15 cellular contexts compared by ENCODE assay signal in genomic region chr15:40075298-40076044, GRCh38. TPM values are rescaled to one million over a fixed set of nuclear protein-coding genes. Genes with fewer than 3 reads are reported as not detected.
DNase-seq lines count a peak whose midpoint lies in the region; ATAC-seq and TF ChIP-seq lines count a peak whose summit lies in the region.
"Had no signal": no experiment of that assay in that cellular context is flagged by ENCODE, and none has a peak within 500 bp of the region (broad histone marks: within the 10 kb centered on the region; RNA-seq: fewer than 3 reads in every experiment).

No MANE protein-coding gene starts in this region.

- H3K9me2 ChIP-seq in GM23338 (ENCODE audit: insufficient read depth) = no peaks in the 10 kb centered on the region

- no peaks in the 10 kb centered on the region for H4K20me1 ChIP-seq in GM23338 (replicated peaks; ENCODE audit: insufficient read depth)

- peaks cover 24% of the 10 kb centered on the region for H3K4me1 Mint-ChIP-seq in GM23338
- no peaks in the 10 kb centered on the region for H3K4me1 Mint-ChIP-seq in glutamatergic neuron (ENCODE audit: low read depth, unreplicated experiment)

- H3K9me3 ChIP-seq in prostate gland = no peaks in the 10 kb centered on the region
- H3K9me3 ChIP-seq: gastroesophageal sphincter, vagina had no signal

- H3K27ac Mint-ChIP-seq in GM23338 = no peak overlapping the region; the same call in 1 of the 2 replicates
- no peak overlapping the region for H3K27ac Mint-ChIP-seq in glutamatergic neuron (ENCODE audit: unreplicated experiment)
- H3K27ac Mint-ChIP-seq: CD4-positive, alpha-beta T cell had no signal

- TF ChIP-seq POLR2A in prostate gland (IDR thresholded peaks at IDR 0.05) = no peak

- H3K36me3 Mint-ChIP-seq in GM23338 (ENCODE audit: low read depth) = peaks cover 8% of the 10 kb centered on the region
- H3K36me3 Mint-ChIP-seq in glutamatergic neuron (ENCODE audit: unreplicated experiment) = peaks cover 9% of the 10 kb centered on the region

- peaks cover 15% of the 10 kb centered on the region for H3K4me1 ChIP-seq in GM23338 (ENCODE audit: insufficient read depth)
- H3K4me1 ChIP-seq in prostate gland (replicated peaks) = no peaks in the 10 kb centered on the region

- H3K36me3 ChIP-seq in GM23338 (ENCODE audit: insufficient read depth) (no peaks in the 10 kb centered on the region), prostate gland (no peaks in the 10 kb centered on the region)
- H3K36me3 ChIP-seq: gastroesophageal sphincter, vagina had no signal

- no peaks in the 10 kb centered on the region for H3F3A ChIP-seq in GM23338 (replicated peaks; ENCODE audit: low read depth)

- H3K9me3 Mint-ChIP-seq in GM23338 (peaks cover 10% of the 10 kb centered on the region), glutamatergic neuron (ENCODE audit: unreplicated experiment) (no peaks in the 10 kb centered on the region)
- H3K9me3 Mint-ChIP-seq: CD4-positive, alpha-beta T cell had no signal

- DNase-seq in GM23338 (ENCODE audit: low spot score) (no peak), NCI-H774 (lab: John Stamatoyannopoulos, UW) (peak; percentile 47), glutamatergic neuron (no peak), prostate gland (ENCODE audit: low spot score) (peak; percentile 33), NCI-H510A treated with DMSO at 0.1 percent for 48 hours (lab: John Stamatoyannopoulos, UW) (no peak)
- no peak for DNase-seq in stimulated activated CD4-positive, alpha-beta T cell treated with anti-CD3 and anti-CD28 coated beads, Interleukin-2, amount 100 ng/mL, for 24 hours
- DNase-seq: CD4-positive, alpha-beta T cell; KBM-7; NCI-H1436; NCI-H526; retina; stimulated activated CD8-positive, alpha-beta memory T cell treated with anti-CD3 and anti-CD28 coated beads, Interleukin-4, amount 100 ng/mL, for 48 hours had no signal

- H3K4me2 ChIP-seq in GM23338 = no peak overlapping the region

- 68% methylated on average over 18 of the region's 18 CpGs for WGBS in prostate gland

- H3K27me3 ChIP-seq in GM23338 (ENCODE audit: insufficient read depth) (peaks cover 5% of the 10 kb centered on the region; the same call in 1 of the 2 replicates), prostate gland (replicated peaks; ENCODE audit: insufficient read depth) (no peaks in the 10 kb centered on the region)
- H3K27me3 ChIP-seq: gastroesophageal sphincter, vagina had no signal

- H3K4me3 ChIP-seq in GM23338 (no peak overlapping the region), prostate gland (no peak overlapping the region)
- H3K4me3 ChIP-seq: gastroesophageal sphincter, vagina had no signal

- intact Hi-C loops in prostate gland (cut with DNase I) = no loop called here

- H2AFZ ChIP-seq in GM23338 = peak overlapping the region; percentile 81

- peaks cover 26% of the 10 kb centered on the region for H3K27me3 Mint-ChIP-seq in GM23338 (ENCODE audit: insufficient read depth, low read depth, poor library complexity)
- peaks cover 7% of the 10 kb centered on the region for H3K27me3 Mint-ChIP-seq in glutamatergic neuron (ENCODE audit: unreplicated experiment)
- H3K27me3 Mint-ChIP-seq: CD4-positive, alpha-beta T cell had no signal

- TF ChIP-seq CTCF in GM23338 (conservative IDR thresholded peaks at IDR 0.05; ENCODE audit: low read depth in 2 of 2) (no peak), glutamatergic neuron (IDR thresholded peaks at IDR 0.05; ENCODE audit: partially characterized antibody, unreplicated experiment) (no peak), prostate gland (IDR thresholded peaks at IDR 0.05) (no peak)

- no peaks in the 10 kb centered on the region for H3K79me2 ChIP-seq in GM23338 (replicated peaks; ENCODE audit: insufficient read depth)

- no peak; the same call in 2 of the 3 replicates for ATAC-seq in GM23338
- ATAC-seq in HG03108 (IDR thresholded peaks at IDR 0.05; ENCODE audit: unreplicated experiment) = no peak
- ATAC-seq: gastroesophageal sphincter had no signal

- H3K4me3 Mint-ChIP-seq in GM23338 (no peak overlapping the region; the same call in 2 of the 3 replicates), glutamatergic neuron (ENCODE audit: unreplicated experiment) (peak overlapping the region; percentile 38)
- H3K4me3 Mint-ChIP-seq: CD4-positive, alpha-beta T cell had no signal

- no peak overlapping the region for H3K27ac ChIP-seq in GM23338 (ENCODE audit: low read depth)
- no peak overlapping the region for H3K27ac ChIP-seq in prostate gland
- H3K27ac ChIP-seq: gastroesophageal sphincter, vagina had no signal

TF ChIP-seq in GM23338, 12 proteins besides CTCF, POLR2A, EP300 and RAD21 (continues in another document):
- TF ChIP-seq, protein P1, sequence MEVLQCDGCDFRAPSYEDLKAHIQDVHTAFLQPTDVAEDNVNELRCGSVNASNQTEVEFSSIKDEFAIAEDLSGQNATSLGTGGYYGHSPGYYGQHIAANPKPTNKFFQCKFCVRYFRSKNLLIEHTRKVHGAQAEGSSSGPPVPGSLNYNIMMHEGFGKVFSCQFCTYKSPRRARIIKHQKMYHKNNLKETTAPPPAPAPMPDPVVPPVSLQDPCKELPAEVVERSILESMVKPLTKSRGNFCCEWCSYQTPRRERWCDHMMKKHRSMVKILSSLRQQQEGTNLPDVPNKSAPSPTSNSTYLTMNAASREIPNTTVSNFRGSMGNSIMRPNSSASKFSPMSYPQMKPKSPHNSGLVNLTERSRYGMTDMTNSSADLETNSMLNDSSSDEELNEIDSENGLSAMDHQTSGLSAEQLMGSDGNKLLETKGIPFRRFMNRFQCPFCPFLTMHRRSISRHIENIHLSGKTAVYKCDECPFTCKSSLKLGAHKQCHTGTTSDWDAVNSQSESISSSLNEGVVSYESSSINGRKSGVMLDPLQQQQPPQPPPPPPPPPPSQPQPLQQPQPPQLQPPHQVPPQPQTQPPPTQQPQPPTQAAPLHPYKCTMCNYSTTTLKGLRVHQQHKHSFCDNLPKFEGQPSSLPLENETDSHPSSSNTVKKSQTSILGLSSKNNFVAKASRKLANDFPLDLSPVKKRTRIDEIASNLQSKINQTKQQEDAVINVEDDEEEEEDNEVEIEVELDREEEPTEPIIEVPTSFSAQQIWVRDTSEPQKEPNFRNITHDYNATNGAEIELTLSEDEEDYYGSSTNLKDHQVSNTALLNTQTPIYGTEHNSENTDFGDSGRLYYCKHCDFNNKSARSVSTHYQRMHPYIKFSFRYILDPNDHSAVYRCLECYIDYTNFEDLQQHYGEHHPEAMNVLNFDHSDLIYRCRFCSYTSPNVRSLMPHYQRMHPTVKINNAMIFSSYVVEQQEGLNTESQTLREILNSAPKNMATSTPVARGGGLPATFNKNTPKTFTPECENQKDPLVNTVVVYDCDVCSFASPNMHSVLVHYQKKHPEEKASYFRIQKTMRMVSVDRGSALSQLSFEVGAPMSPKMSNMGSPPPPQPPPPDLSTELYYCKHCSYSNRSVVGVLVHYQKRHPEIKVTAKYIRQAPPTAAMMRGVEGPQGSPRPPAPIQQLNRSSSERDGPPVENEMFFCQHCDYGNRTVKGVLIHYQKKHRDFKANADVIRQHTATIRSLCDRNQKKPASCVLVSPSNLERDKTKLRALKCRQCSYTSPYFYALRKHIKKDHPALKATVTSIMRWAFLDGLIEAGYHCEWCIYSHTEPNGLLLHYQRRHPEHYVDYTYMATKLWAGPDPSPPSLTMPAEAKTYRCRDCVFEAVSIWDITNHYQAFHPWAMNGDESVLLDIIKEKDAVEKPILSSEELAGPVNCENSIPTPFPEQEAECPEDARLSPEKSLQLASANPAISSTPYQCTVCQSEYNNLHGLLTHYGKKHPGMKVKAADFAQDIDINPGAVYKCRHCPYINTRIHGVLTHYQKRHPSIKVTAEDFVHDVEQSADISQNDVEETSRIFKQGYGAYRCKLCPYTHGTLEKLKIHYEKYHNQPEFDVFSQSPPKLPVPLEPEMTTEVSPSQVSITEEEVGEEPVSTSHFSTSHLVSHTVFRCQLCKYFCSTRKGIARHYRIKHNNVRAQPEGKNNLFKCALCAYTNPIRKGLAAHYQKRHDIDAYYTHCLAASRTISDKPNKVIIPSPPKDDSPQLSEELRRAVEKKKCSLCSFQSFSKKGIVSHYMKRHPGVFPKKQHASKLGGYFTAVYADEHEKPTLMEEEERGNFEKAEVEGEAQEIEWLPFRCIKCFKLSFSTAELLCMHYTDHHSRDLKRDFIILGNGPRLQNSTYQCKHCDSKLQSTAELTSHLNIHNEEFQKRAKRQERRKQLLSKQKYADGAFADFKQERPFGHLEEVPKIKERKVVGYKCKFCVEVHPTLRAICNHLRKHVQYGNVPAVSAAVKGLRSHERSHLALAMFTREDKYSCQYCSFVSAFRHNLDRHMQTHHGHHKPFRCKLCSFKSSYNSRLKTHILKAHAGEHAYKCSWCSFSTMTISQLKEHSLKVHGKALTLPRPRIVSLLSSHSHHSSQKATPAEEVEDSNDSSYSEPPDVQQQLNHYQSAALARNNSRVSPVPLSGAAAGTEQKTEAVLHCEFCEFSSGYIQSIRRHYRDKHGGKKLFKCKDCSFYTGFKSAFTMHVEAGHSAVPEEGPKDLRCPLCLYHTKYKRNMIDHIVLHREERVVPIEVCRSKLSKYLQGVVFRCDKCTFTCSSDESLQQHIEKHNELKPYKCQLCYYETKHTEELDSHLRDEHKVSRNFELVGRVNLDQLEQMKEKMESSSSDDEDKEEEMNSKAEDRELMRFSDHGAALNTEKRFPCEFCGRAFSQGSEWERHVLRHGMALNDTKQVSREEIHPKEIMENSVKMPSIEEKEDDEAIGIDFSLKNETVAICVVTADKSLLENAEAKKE (CRISPR knock-in tag; IDR thresholded peaks at IDR 0.05) = no peak
- TF ChIP-seq NANOG (IDR thresholded peaks at IDR 0.05; ENCODE audit: borderline replicate concordance) (no peak), EZH2phosphoT487 (IDR thresholded peaks at IDR 0.05; ENCODE audit: unreplicated experiment) (no peak), EZH2 (IDR thresholded peaks at IDR 0.05; ENCODE audit: low read depth, unreplicated experiment) (no peak), STAT1 (IDR thresholded peaks at IDR 0.05; ENCODE audit: unreplicated experiment) (no peak)
- TF ChIP-seq, protein P2, sequence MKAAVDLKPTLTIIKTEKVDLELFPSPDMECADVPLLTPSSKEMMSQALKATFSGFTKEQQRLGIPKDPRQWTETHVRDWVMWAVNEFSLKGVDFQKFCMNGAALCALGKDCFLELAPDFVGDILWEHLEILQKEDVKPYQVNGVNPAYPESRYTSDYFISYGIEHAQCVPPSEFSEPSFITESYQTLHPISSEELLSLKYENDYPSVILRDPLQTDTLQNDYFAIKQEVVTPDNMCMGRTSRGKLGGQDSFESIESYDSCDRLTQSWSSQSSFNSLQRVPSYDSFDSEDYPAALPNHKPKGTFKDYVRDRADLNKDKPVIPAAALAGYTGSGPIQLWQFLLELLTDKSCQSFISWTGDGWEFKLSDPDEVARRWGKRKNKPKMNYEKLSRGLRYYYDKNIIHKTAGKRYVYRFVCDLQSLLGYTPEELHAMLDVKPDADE (IDR thresholded peaks at IDR 0.05) = no peak

RNA-seq across cellular contexts. Expression of gene BMF, which starts 33.2 kb away (rescaled TPM):
- 16.0 and 20.3 TPM in 2 replicates for total RNA-seq in GM23338 (2014; rRNA removed; shearing (Covaris generic))
- 2.0 and 2.5 TPM in 2 replicates for polyA plus RNA-seq in GM23338 (2016; fragmentation: Nextera tagmentation; extraction: Ambion mirVana)
- 11.3 TPM for total RNA-seq in glutamatergic neuron (ENCODE audit: unreplicated experiment)
- total RNA-seq in prostate gland = 10 to 100 TPM in 1 of 2 donors, 1 to 10 TPM in 1; 8.8 to 19.0 TPM

RNA-seq across cellular contexts. Expression of gene SRP14, which starts 36.5 kb away (rescaled TPM):
- total RNA-seq in GM23338 (2014; rRNA removed; shearing (Covaris generic)) = 249 and 294 TPM in 2 replicates
- 1,410 and 1,412 TPM in 2 replicates for polyA plus RNA-seq in GM23338 (2016; fragmentation: Nextera tagmentation; extraction: Ambion mirVana)
- total RNA-seq in glutamatergic neuron (ENCODE audit: unreplicated experiment) (246 TPM), prostate gland (100 to 1,000 TPM; 366 to 428 TPM)

Comparison
In these comparisons a context has a peak if more than half of its experiments do, and no peak if none do; other contexts are left out.
1. DNase-seq: peak in NCI-H774 (single experiment) and prostate gland (single experiment); none in GM23338 (single experiment), glutamatergic neuron (single experiment), stimulated activated CD4-positive, alpha-beta T cell treated with anti-CD3 and anti-CD28 coated beads, Interleukin-2, amount 100 ng/mL, for 24 hours (0 of 2) and NCI-H510A treated with DMSO at 0.1 percent for 48 hours (single experiment).